In genomic region chr11:11056749-11057471, GRCh38 we compare ENCODE assay signal across 22 cellular contexts.
DNase-seq lines count a peak whose midpoint lies in the region; ATAC-seq, FAIRE-seq and TF ChIP-seq lines count a peak whose summit lies in the region.
"Had no signal": no experiment of that assay in that cellular context is flagged by ENCODE, and none has a peak within 500 bp of the region (broad histone marks: within the 10 kb centered on the region; RNA-seq: fewer than 3 reads in every experiment).

No MANE protein-coding gene starts in this region.

- DNase-seq in hepatocyte (ENCODE audit: low spot score) (no peak), pancreas (no peak), gastrocnemius medialis (no peak), HCEC 1CT (no peak), PC-9 (no peak)
- DNase-seq: AML-193; Caco-2; CD4-positive, alpha-beta T cell; DMS153; DMS79 treated with DMSO at 0.1 percent for 48 hours; GF-D8; HFFc6; IMR-90 had no signal

- no peak for TF ChIP-seq POLR2A in gastrocnemius medialis (IDR thresholded peaks at IDR 0.05)

- in situ Hi-C loops in gastrocnemius medialis (cut with MboI; ENCODE audit: low sequenced_read_pairs in 4 of 4): no loop called here

- H3K9me3 ChIP-seq in HEK293 (ENCODE audit: control insufficient read depth, insufficient read depth, low read depth, low read length): no peaks in the 10 kb centered on the region
- H3K9me3 ChIP-seq in hepatocyte (ENCODE audit: low read depth): no peaks in the 10 kb centered on the region
- H3K9me3 ChIP-seq in pancreas: no peaks in the 10 kb centered on the region
- no peaks in the 10 kb centered on the region for H3K9me3 ChIP-seq in gastrocnemius medialis
- no peaks in the 10 kb centered on the region for H3K9me3 ChIP-seq in PC-9 (ENCODE audit: insufficient read depth, low read depth)
- H3K9me3 ChIP-seq: HAP-1 had no signal

- POLR2A ChIA-PET in HEK293 (lab: Yijun Ruan, JAX) (no interaction called here), PC-9 (lab: Charles Lee; ENCODE audit: unreplicated experiment) (no interaction called here)

- BruUV-seq in PC-9 (replicated peaks; lab: Mats Ljungman, UMichigan): no TSS peak

- TF ChIP-seq CTCF in HEK293 (tag by site-specific recombination; IDR thresholded peaks at IDR 0.05): no peak
- no peak for TF ChIP-seq CTCF in hepatocyte (IDR thresholded peaks at IDR 0.05; ENCODE audit: poor library complexity)
- TF ChIP-seq CTCF in pancreas (IDR thresholded peaks at IDR 0.05): no peak
- TF ChIP-seq CTCF in gastrocnemius medialis (IDR thresholded peaks at IDR 0.05 in 4 of 5, conservative IDR thresholded peaks at IDR 0.05 in 1 of 5): no peak
- TF ChIP-seq CTCF in PC-9 (conservative IDR thresholded peaks at IDR 0.05): no peak

- H3K79me2 ChIP-seq in hepatocyte (no peaks in the 10 kb centered on the region), PC-9 (ENCODE audit: low read depth) (no peaks in the 10 kb centered on the region)

- H2AFZ ChIP-seq in hepatocyte (no peak overlapping the region), PC-9 (no peak overlapping the region)

- H3K9me2 ChIP-seq in hepatocyte (replicated peaks; ENCODE audit: insufficient read depth) (no peaks in the 10 kb centered on the region), PC-9 (ENCODE audit: insufficient read depth) (no peaks in the 10 kb centered on the region)

- no peak overlapping the region for H3K4me2 ChIP-seq in hepatocyte
- no peak overlapping the region for H3K4me2 ChIP-seq in PC-9
- H3K4me2 ChIP-seq: A549 had no signal

- CTCF ChIA-PET in HEK293 (lab: Yijun Ruan, JAX) (interaction anchor here (0.8 to 1.6 kb wide), 5 partner anchors 20 to 98 kb away, joined by 3 to 6 read pairs (median 3); no protein-coding TSS in a partner anchor), PC-9 (lab: Charles Lee) (no interaction called here)

- intact Hi-C loops in pancreas (cut with DNase I) (no loop called here), gastrocnemius medialis (cut with DNase I; ENCODE audit: low total_unique reads) (loop anchor here (2.0 to 5.0 kb wide), 2 partner anchors 18 to 90 kb away; no protein-coding TSS in a partner anchor), PC-9 (cut with micrococcal nuclease; ENCODE audit: unreplicated experiment) (no loop called here)

- H3K27me3 ChIP-seq in hepatocyte: no peaks in the 10 kb centered on the region
- no peaks in the 10 kb centered on the region for H3K27me3 ChIP-seq in pancreas
- H3K27me3 ChIP-seq in gastrocnemius medialis: no peaks in the 10 kb centered on the region
- no peaks in the 10 kb centered on the region; the same call in 1 of the 2 replicates for H3K27me3 ChIP-seq in PC-9 (ENCODE audit: insufficient read depth, low read depth)

- no peaks in the 10 kb centered on the region for H3K36me3 ChIP-seq in HEK293 (ENCODE audit: control insufficient read depth in 2 of 2, insufficient read depth in 1 of 2, low read length in 2 of 2)
- no peaks in the 10 kb centered on the region for H3K36me3 ChIP-seq in hepatocyte (replicated peaks; ENCODE audit: insufficient read depth, low read depth)
- H3K36me3 ChIP-seq in pancreas: no peaks in the 10 kb centered on the region
- no peaks in the 10 kb centered on the region for H3K36me3 ChIP-seq in gastrocnemius medialis
- no peaks in the 10 kb centered on the region for H3K36me3 ChIP-seq in PC-9 (ENCODE audit: low read depth)
- H3K36me3 ChIP-seq: HAP-1 had no signal

- H4K20me1 ChIP-seq in hepatocyte (ENCODE audit: insufficient read depth, poor library complexity, severe bottlenecking) (no peaks in the 10 kb centered on the region), PC-9 (ENCODE audit: insufficient read depth) (no peaks in the 10 kb centered on the region)

- no peak overlapping the region for H3K27ac ChIP-seq in HEK293 (ENCODE audit: extremely low read depth, low read depth, low read length)
- peak overlapping the region; percentile 29 for H3K27ac ChIP-seq in hepatocyte
- no peak overlapping the region for H3K27ac ChIP-seq in pancreas
- peak overlapping the region; percentile 42 to 74 (median 62) for H3K27ac ChIP-seq in gastrocnemius medialis
- no peak overlapping the region for H3K27ac ChIP-seq in PC-9
- H3K27ac ChIP-seq: 22Rv1, A549, C4-2B had no signal

- FAIRE-seq in pancreas (lab: Jason Lieb, UNC): peak; percentile 59
- FAIRE-seq: A549, D721Med, HTR-8/SVneo had no signal

- ATAC-seq in pancreas (no peak), gastrocnemius medialis (peak; percentile 78 to 84), HG03460 (IDR thresholded peaks at IDR 0.05; ENCODE audit: unreplicated experiment) (no peak), GM19452 (IDR thresholded peaks at IDR 0.05; ENCODE audit: unreplicated experiment) (no peak)
- ATAC-seq: A549 had no signal

- WGBS in hepatocyte (ENCODE audit: low lambda C conversion rate, missing lambda C conversion rate): 90% methylated on average over 2 of the region's 2 CpGs
- WGBS in pancreas, 2 donors: 75 to 86% methylated on average over 2 of the region's 2 CpGs

- H3K4me3 ChIP-seq in HEK293 (ENCODE audit: low read depth, low read length) (no peak overlapping the region), hepatocyte (no peak overlapping the region), pancreas (no peak overlapping the region), gastrocnemius medialis (no peak overlapping the region), PC-9 (no peak overlapping the region)
- H3K4me3 ChIP-seq: A549, HAP-1 had no signal

- no peaks in the 10 kb centered on the region for H3K4me1 ChIP-seq in HEK293 (ENCODE audit: control insufficient read depth, insufficient read depth, low read length)
- no peaks in the 10 kb centered on the region for H3K4me1 ChIP-seq in hepatocyte (ENCODE audit: insufficient read depth)
- H3K4me1 ChIP-seq in pancreas: no peaks in the 10 kb centered on the region
- H3K4me1 ChIP-seq in gastrocnemius medialis: peaks cover 11 to 18% of the 10 kb centered on the region in 2 donors
- no peaks in the 10 kb centered on the region for H3K4me1 ChIP-seq in PC-9 (replicated peaks; ENCODE audit: insufficient read depth)
- H3K4me1 ChIP-seq: A549, Caco-2, HAP-1 had no signal

- H3F3A ChIP-seq in PC-9 (ENCODE audit: insufficient read depth, low read depth): no peaks in the 10 kb centered on the region

TF ChIP-seq in HEK293, 187 proteins besides CTCF, POLR2A, EP300 and RAD21:
- TF ChIP-seq ZNF830 (tag by site-specific recombination; IDR thresholded peaks at IDR 0.05; ENCODE audit: low read depth) (no peak), SETDB1 (IDR thresholded peaks at IDR 0.05; ENCODE audit: insufficient read length, low read length) (peak; percentile 93)
TF ChIP-seq in HEK293: peak in this region for 1.

Comparison
In these comparisons a context has a peak if more than half of its experiments do, and no peak if none do; other contexts are left out.
1. H3K27ac ChIP-seq: peak in hepatocyte (single experiment) and gastrocnemius medialis (4 of 4); none in HEK293 (single experiment), pancreas (0 of 4) and PC-9 (single experiment).
2. ATAC-seq: peak in gastrocnemius medialis (2 of 2); none in pancreas (0 of 4), HG03460 (single experiment) and GM19452 (single experiment).